Comparison of ENCODE assay signal across 11 cellular contexts in the genomic region with DNA sequence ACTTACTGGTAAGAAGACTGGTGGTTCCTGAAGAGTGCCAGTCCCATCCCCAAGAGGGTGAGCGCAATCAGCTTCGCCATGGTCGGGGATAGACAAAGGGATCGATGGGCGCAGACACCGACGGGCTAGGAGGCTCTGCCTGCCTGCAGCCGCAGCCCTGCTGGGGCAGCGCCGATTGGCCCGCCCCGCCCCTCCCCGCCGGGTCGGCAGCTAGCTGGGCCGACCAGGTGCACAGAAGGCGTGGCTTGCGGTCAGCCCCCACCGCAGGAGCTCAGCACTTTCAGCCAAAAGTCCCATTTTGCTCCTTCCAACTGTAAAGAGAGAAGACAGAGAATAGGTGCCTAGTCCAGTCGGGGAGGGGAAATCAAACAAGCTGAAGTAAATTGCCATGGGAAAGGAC. TPM values are rescaled to one million over a fixed set of nuclear protein-coding genes. Genes with fewer than 3 reads are reported as not detected.
DNase-seq lines count a peak whose midpoint lies in the region; ATAC-seq, FAIRE-seq and TF ChIP-seq lines count a peak whose summit lies in the region.
"Had no signal": no experiment of that assay in that cellular context is flagged by ENCODE, and none has a peak within 500 bp of the region (broad histone marks: within the 10 kb centered on the region; RNA-seq: fewer than 3 reads in every experiment).

PON1 (minus strand) TSS at position 137 of the 400 bp plus-strand sequence; CDS start at position 80, 57 bp downstream.

- no peak for FAIRE-seq in K562 (lab: Jason Lieb, UNC)

- H3K9me3 ChIP-seq in HUES64 (ENCODE audit: insufficient read depth, low read depth, low read length) (no peaks in the 10 kb centered on the region), K562 (replicated peaks; ENCODE audit: control insufficient read depth, insufficient read depth, low read depth, low read length) (no peaks in the 10 kb centered on the region)
- H3K9me3 ChIP-seq: BLaER1 treated with 17β-estradiol and CSF1 and Interleukin-3, amounts not matched to agents 10 nM and 100 nM had no signal

- H4K20me1 ChIP-seq in K562 (replicated peaks; ENCODE audit: control insufficient read depth, insufficient read depth, low read length): no peaks in the 10 kb centered on the region
- H4K20me1 ChIP-seq: BLaER1 treated with 17β-estradiol and CSF1 and Interleukin-3, amounts not matched to agents 10 nM and 100 nM had no signal

- H3K4me1 Mint-ChIP-seq in activated T-cell treated with anti-CD3 and anti-CD28 coated beads, Interleukin-2, amount 50 U/mL, for 72 hours (ENCODE audit: low read depth): no peaks in the 10 kb centered on the region
- H3K4me1 Mint-ChIP-seq in activated T-cell treated with anti-CD3 and anti-CD28 coated beads, Interleukin-2, amount 50 U/mL, for 24 hours (ENCODE audit: low read depth): peaks cover 4% of the 10 kb centered on the region
- peaks cover 2 to 3% of the 10 kb centered on the region in 2 donors for H3K4me1 Mint-ChIP-seq in stimulated activated naive B cell treated with anti-CD40 and anti-IgM and Interleukin-4, amounts not matched to agents 10 μg/mL and 1 μg/mL and 100 μg/mL, for 72 hours
- H3K4me1 Mint-ChIP-seq in osteocyte (ENCODE audit: unreplicated experiment): no peaks in the 10 kb centered on the region

- H3K9me3 Mint-ChIP-seq in activated T-cell treated with anti-CD3 and anti-CD28 coated beads, Interleukin-2, amount 50 U/mL, for 72 hours: peaks cover 2 to 7% of the 10 kb centered on the region in 2 donors
- H3K9me3 Mint-ChIP-seq in activated T-cell treated with anti-CD3 and anti-CD28 coated beads, Interleukin-2, amount 50 U/mL, for 24 hours: no peaks in the 10 kb centered on the region
- peaks cover 0 to 3% of the 10 kb centered on the region in 2 donors for H3K9me3 Mint-ChIP-seq in stimulated activated naive B cell treated with anti-CD40 and anti-IgM and Interleukin-4, amounts not matched to agents 10 μg/mL and 1 μg/mL and 100 μg/mL, for 72 hours
- H3K9me3 Mint-ChIP-seq in osteocyte (ENCODE audit: unreplicated experiment): no peaks in the 10 kb centered on the region

- intact Hi-C loops in K562 (cut with micrococcal nuclease): no loop called here

- no peak for TF ChIP-seq RAD21 in K562 (CRISPR knock-in tag; conservative IDR thresholded peaks at IDR 0.05 in 1 of 2, IDR thresholded peaks at IDR 0.05 in 1 of 2)

- H3K27ac ChIP-seq in HUES64 (ENCODE audit: low read depth, low read length) (no peak within 1 kb of the TSS), K562 (ENCODE audit: extremely low read depth, low read depth, low read length) (no peak within 1 kb of the TSS)
- H3K27ac ChIP-seq: BLaER1 treated with 17β-estradiol and CSF1 and Interleukin-3, amounts not matched to agents 10 nM and 100 nM had no signal

- H3K27ac Mint-ChIP-seq in activated T-cell treated with anti-CD3 and anti-CD28 coated beads, Interleukin-2, amount 50 U/mL, for 72 hours: no peak within 1 kb of the TSS
- no peak within 1 kb of the TSS for H3K27ac Mint-ChIP-seq in activated T-cell treated with anti-CD3 and anti-CD28 coated beads, Interleukin-2, amount 50 U/mL, for 24 hours
- H3K27ac Mint-ChIP-seq in stimulated activated naive B cell treated with anti-CD40 and anti-IgM and Interleukin-4, amounts not matched to agents 10 μg/mL and 1 μg/mL and 100 μg/mL, for 72 hours: no peak within 1 kb of the TSS
- no peak within 1 kb of the TSS for H3K27ac Mint-ChIP-seq in osteocyte (ENCODE audit: unreplicated experiment)

- H3K4me3 ChIP-seq in HUES64 (ENCODE audit: low read length) (peak within 1 kb of the TSS; percentile 41), K562 (no peak within 1 kb of the TSS)
- H3K4me3 ChIP-seq: BLaER1 treated with 17β-estradiol and CSF1 and Interleukin-3, amounts not matched to agents 10 nM and 100 nM had no signal

- peak; percentile 53 to 75 for ATAC-seq in activated T-cell treated with anti-CD3 and anti-CD28 coated beads, Interleukin-2, amount 50 U/mL, for 72 hours (replicated peaks in 1 of 2)
- ATAC-seq in K562: peak; percentile 74
- ATAC-seq in stimulated activated naive B cell treated with anti-CD40 and anti-IgM and Interleukin-4, amounts not matched to agents 10 μg/mL and 1 μg/mL and 100 μg/mL, for 72 hours (replicated peaks): peak; percentile 22 to 71

- BruUV-seq in K562 (replicated peaks; lab: Mats Ljungman, UMichigan): no TSS peak

- H2AFZ ChIP-seq in K562 (ENCODE audit: low read depth, low read length): no peak within 1 kb of the TSS

- CTCF ChIA-PET in K562 (lab: Yijun Ruan, JAX; ENCODE audit: low intra/inter-chr PET ratio): no interaction called here

- H3K4me1 ChIP-seq in HUES64 (ENCODE audit: insufficient read depth, low read length) (0 out of 2 replicates have a peak, but pooled peaks cover 3% of the 10 kb centered on the region), K562 (replicated peaks in 1 of 2; ENCODE audit: control insufficient read depth in 2 of 2, insufficient read depth in 2 of 2, low read length in 2 of 2) (no peaks in the 10 kb centered on the region; a peak in 1 of 5 replicates)
- H3K4me1 ChIP-seq: BLaER1 treated with 17β-estradiol and CSF1 and Interleukin-3, amounts not matched to agents 10 nM and 100 nM had no signal

- H3K4me2 ChIP-seq in K562 (ENCODE audit: insufficient read depth, low read length): no peak within 1 kb of the TSS
- H3K4me2 ChIP-seq: BLaER1 treated with 17β-estradiol and CSF1 and Interleukin-3, amounts not matched to agents 10 nM and 100 nM had no signal

- no peaks in the 10 kb centered on the region for H3K36me3 ChIP-seq in HUES64 (ENCODE audit: insufficient read depth, low read length)
- no peaks in the 10 kb centered on the region for H3K36me3 ChIP-seq in K562 (ENCODE audit: control insufficient read depth, insufficient read depth, low read length)
- H3K36me3 ChIP-seq: BLaER1 treated with 17β-estradiol and CSF1 and Interleukin-3, amounts not matched to agents 10 nM and 100 nM had no signal

- H3K36me3 Mint-ChIP-seq in activated T-cell treated with anti-CD3 and anti-CD28 coated beads, Interleukin-2, amount 50 U/mL, for 72 hours (ENCODE audit: insufficient read depth in 2 of 2): peaks cover 0 to 2% of the 10 kb centered on the region in 2 donors
- H3K36me3 Mint-ChIP-seq in activated T-cell treated with anti-CD3 and anti-CD28 coated beads, Interleukin-2, amount 50 U/mL, for 24 hours (ENCODE audit: low read depth): no peaks in the 10 kb centered on the region
- H3K36me3 Mint-ChIP-seq in stimulated activated naive B cell treated with anti-CD40 and anti-IgM and Interleukin-4, amounts not matched to agents 10 μg/mL and 1 μg/mL and 100 μg/mL, for 72 hours: no peaks in the 10 kb centered on the region
- H3K36me3 Mint-ChIP-seq in osteocyte (ENCODE audit: unreplicated experiment): no peaks in the 10 kb centered on the region

- peak; percentile 4 to 16 for DNase-seq in activated T-cell treated with anti-CD3 and anti-CD28 coated beads, Interleukin-2, amount 50 U/mL, for 72 hours
- no peak for DNase-seq in activated T-cell treated with anti-CD3 and anti-CD28 coated beads, Interleukin-2, amount 50 U/mL, for 24 hours
- peak in 3 of 4 experiments; percentile 4 to 30 (median 13) for DNase-seq in K562 (ENCODE audit: extremely low read depth in 1 of 4, low spot score in 3 of 4)
- no peak for DNase-seq in stimulated activated naive B cell treated with anti-CD40 and anti-IgM and Interleukin-4, amounts not matched to agents 10 μg/mL and 1 μg/mL and 100 μg/mL, for 72 hours
- no peak for DNase-seq in NAMALWA (ENCODE audit: low spot score)
- no peak for DNase-seq in osteocyte (ENCODE audit: extremely low spot score, unreplicated experiment)
- DNase-seq in cerebellar cortex (ENCODE audit: low spot score): no peak
- DNase-seq: NCI-H2029 treated with DMSO at 0.1 percent for 48 hours had no signal

- H3K9ac ChIP-seq in HUES64 (ENCODE audit: low read depth, low read length) (no peak within 1 kb of the TSS), K562 (ENCODE audit: insufficient read depth in 1 of 2, low read depth in 2 of 2, low read length in 2 of 2) (no peak within 1 kb of the TSS)
- H3K9ac ChIP-seq: BLaER1 treated with 17β-estradiol and CSF1 and Interleukin-3, amounts not matched to agents 10 nM and 100 nM had no signal

- peak within 1 kb of the TSS in 1 of 2 donors; percentile 38 for H3K4me3 Mint-ChIP-seq in activated T-cell treated with anti-CD3 and anti-CD28 coated beads, Interleukin-2, amount 50 U/mL, for 72 hours
- H3K4me3 Mint-ChIP-seq in activated T-cell treated with anti-CD3 and anti-CD28 coated beads, Interleukin-2, amount 50 U/mL, for 24 hours: no peak within 1 kb of the TSS
- H3K4me3 Mint-ChIP-seq in stimulated activated naive B cell treated with anti-CD40 and anti-IgM and Interleukin-4, amounts not matched to agents 10 μg/mL and 1 μg/mL and 100 μg/mL, for 72 hours: no peak within 1 kb of the TSS
- H3K4me3 Mint-ChIP-seq in osteocyte (ENCODE audit: unreplicated experiment): no peak within 1 kb of the TSS

- WGBS in HUES64: 80% methylated on average over 20 of the region's 20 CpGs
- WGBS in K562 (ENCODE audit: insufficient coverage, low coverage, missing lambda C conversion rate): 0% methylated on average over 16 of the region's 20 CpGs

- in situ Hi-C loops in K562 (cut with MboI): no loop called here

- TF ChIP-seq EP300 in K562 (IDR thresholded peaks at IDR 0.05; ENCODE audit: low read length): no peak

- peaks cover 18% of the 10 kb centered on the region for H3K27me3 Mint-ChIP-seq in activated T-cell treated with anti-CD3 and anti-CD28 coated beads, Interleukin-2, amount 50 U/mL, for 72 hours (ENCODE audit: low read depth)
- H3K27me3 Mint-ChIP-seq in activated T-cell treated with anti-CD3 and anti-CD28 coated beads, Interleukin-2, amount 50 U/mL, for 24 hours: peaks cover 13% of the 10 kb centered on the region
- H3K27me3 Mint-ChIP-seq in stimulated activated naive B cell treated with anti-CD40 and anti-IgM and Interleukin-4, amounts not matched to agents 10 μg/mL and 1 μg/mL and 100 μg/mL, for 72 hours: peaks cover 17 to 22% of the 10 kb centered on the region in 2 donors
- peaks cover 26% of the 10 kb centered on the region for H3K27me3 Mint-ChIP-seq in osteocyte (ENCODE audit: unreplicated experiment)

- H3K27me3 ChIP-seq in HUES64 (ENCODE audit: insufficient read depth, low read length) (peaks cover 13% of the 10 kb centered on the region), K562 (ENCODE audit: control insufficient read depth in 2 of 2, insufficient read depth in 2 of 2, low read length in 2 of 2) (peaks cover 0 to 7% of the 10 kb centered on the region in 2 experiments; a peak in 1 of 5 replicates)
- H3K27me3 ChIP-seq: BLaER1 treated with 17β-estradiol and CSF1 and Interleukin-3, amounts not matched to agents 10 nM and 100 nM had no signal

- POLR2A ChIA-PET in K562 (lab: Yijun Ruan, JAX): no interaction called here

- no peaks in the 10 kb centered on the region for H3K9me1 ChIP-seq in K562 (ENCODE audit: control insufficient read depth, insufficient read depth, low read length)

- TF ChIP-seq POLR2A in K562 (conservative IDR thresholded peaks at IDR 0.05): no peak

- TF ChIP-seq CTCF in K562 (IDR thresholded peaks at IDR 0.05 in 2 of 3, conservative IDR thresholded peaks at IDR 0.05 in 1 of 3; ENCODE audit: insufficient read depth in 2 of 3, low read depth in 1 of 3, low read length in 3 of 3) (no peak), osteocyte (IDR thresholded peaks at IDR 0.05) (no peak)

- no peaks in the 10 kb centered on the region for H3K79me2 ChIP-seq in K562 (ENCODE audit: control insufficient read depth, insufficient read depth, low read length)

RNA-seq across cellular contexts. Expression of gene PON1, which starts in this region (rescaled TPM):
- total RNA-seq in activated T-cell treated with anti-CD3 and anti-CD28 coated beads, Interleukin-2, amount 50 U/mL, for 72 hours: under 1 TPM in 1 of 2 donors, not detected in 1; 0.65 TPM
- 0.30 TPM for polyA plus RNA-seq in HUES64 (2013, experiment 1 of 2)
- polyA plus RNA-seq in HUES64 (2013, experiment 2 of 2): 0.13 TPM
- total RNA-seq in K562 (2011; cell fraction: chromatin; rRNA removed; ENCODE audit: low replicate concordance): not detected in 2 replicates
- total RNA-seq in K562 (2011; cell fraction: nucleolus; rRNA removed): not detected in 2 replicates
- not detected in 2 replicates for total RNA-seq in K562 (2011; cell fraction: nucleoplasm; rRNA removed)
- total RNA-seq in K562 (2014; rRNA removed) (not detected in 2 replicates), K562 (2014; rRNA removed; fragmentation: Illumina TruSeq; extraction: Trizol) (not detected in 2 replicates), K562 (2015; rRNA removed; fragmentation: Illumina TruSeq; extraction: Trizol) (not detected in 2 replicates), K562 (2021) (not detected in 2 replicates), osteocyte (not detected in 2 replicates)
- polyA plus RNA-seq in K562 (2011; rRNA removed) (not detected in 2 replicates), K562 (2014; fragmentation: Illumina TruSeq; extraction: Trizol) (not detected in 2 replicates), K562 (2014; fragmentation: Nextera tagmentation; extraction: Ambion mirVana) (not detected), K562 (2014; rRNA removed) (not detected in 2 replicates)
- not detected in 2 replicates for polyA plus RNA-seq in K562 (2011; cell fraction: cytosol; rRNA removed)
- not detected in 2 replicates for polyA plus RNA-seq in K562 (2011; cell fraction: nucleus; rRNA removed)
- polyA plus RNA-seq in K562 (2012): not detected in 2 replicates
- polyA minus RNA-seq in K562 (2011; rRNA and poly(A)+ RNA removed): not detected in 2 replicates
- polyA minus RNA-seq in K562 (2011; cell fraction: cytosol; rRNA and poly(A)+ RNA removed): not detected in 2 replicates
- polyA minus RNA-seq in K562 (2011; cell fraction: nucleus; rRNA and poly(A)+ RNA removed): not detected in 2 replicates
- total RNA-seq: mononuclear cell had no signal

Comparison
In these comparisons a context has a peak if more than half of its experiments do, and no peak if none do; other contexts are left out.
1. Peak in DNase-seq and ATAC-seq in activated T-cell treated with anti-CD3 and anti-CD28 coated beads, Interleukin-2, amount 50 U/mL, for 72 hours; RNA of the gene not detected or under 1 TPM.
2. Peak in DNase-seq and ATAC-seq in K562; RNA of the gene not detected or under 1 TPM.